22 cellular contexts compared by ENCODE assay signal in genomic region chr16:129075-129474, GRCh38. TPM values are rescaled to one million over a fixed set of nuclear protein-coding genes. Genes with fewer than 3 reads are reported as not detected.
A peak's percentile ranks its signal among the peaks of the same experiment; 100 is the strongest.
DNase-seq lines count a peak whose midpoint lies in the region; ATAC-seq and TF ChIP-seq lines count a peak whose summit lies in the region.
"Had no signal": no experiment of that assay in that cellular context is flagged by ENCODE, and none has a peak within 500 bp of the region (broad histone marks: within the 10 kb centered on the region; RNA-seq: fewer than 3 reads in every experiment).

No MANE protein-coding gene starts in this region.

- H3K79me2 ChIP-seq in DND-41 (ENCODE audit: insufficient read depth, low read length): peaks cover 65% of the 10 kb centered on the region

- intact Hi-C loops in activated CD8-positive, alpha-beta T cell treated with anti-CD3 and anti-CD28 coated beads for 36 hours (cut with micrococcal nuclease): no loop called here
- intact Hi-C loops in natural killer cell (cut with micrococcal nuclease): no loop called here

- peaks cover 5% of the 10 kb centered on the region for H3K36me3 ChIP-seq in CD4-positive, CD25-positive, alpha-beta regulatory T cell (ENCODE audit: control insufficient read depth, insufficient read depth, low read length)
- peaks cover 8% of the 10 kb centered on the region; the same call in 1 of the 2 replicates for H3K36me3 ChIP-seq in DND-41 (ENCODE audit: insufficient read depth, low read length)

- no peak overlapping the region for H2AFZ ChIP-seq in DND-41 (ENCODE audit: low read depth, low read length)

- peak overlapping the region; percentile 35 to 68 (median 59) for H3K27ac Mint-ChIP-seq in CD4-positive, CD25-positive, alpha-beta regulatory T cell
- H3K27ac Mint-ChIP-seq in activated CD8-positive, alpha-beta T cell treated with anti-CD3 and anti-CD28 coated beads for 36 hours: peak overlapping the region; percentile 3
- peak overlapping the region; percentile 76 to 85 for H3K27ac Mint-ChIP-seq in natural killer cell

- H3K27me3 ChIP-seq in CD4-positive, CD25-positive, alpha-beta regulatory T cell (ENCODE audit: control insufficient read depth, insufficient read depth, low read length): no peaks in the 10 kb centered on the region
- no peaks in the 10 kb centered on the region for H3K27me3 ChIP-seq in DND-41 (ENCODE audit: insufficient read depth, low read length, poor library complexity)
- H3K27me3 ChIP-seq: BLaER1 had no signal

- POLR2A ChIA-PET in activated CD8-positive, alpha-beta T cell treated with anti-CD3 and anti-CD28 coated beads for 36 hours (lab: Charles Lee): interaction anchor here (1.5 kb wide), 1 partner anchor 90 kb away, joined by 4 read pairs; no protein-coding TSS in a partner anchor

- no peaks in the 10 kb centered on the region for H3K9me3 ChIP-seq in CD4-positive, CD25-positive, alpha-beta regulatory T cell (ENCODE audit: control insufficient read depth in 2 of 2, low read length in 2 of 2)
- H3K9me3 ChIP-seq in DND-41 (ENCODE audit: insufficient read depth, low read length, severe bottlenecking): no peaks in the 10 kb centered on the region
- H3K9me3 ChIP-seq: BLaER1, HAP-1 had no signal

- no peak for ATAC-seq in CD4-positive, CD25-positive, alpha-beta regulatory T cell (ENCODE audit: low read depth in 2 of 2)
- peak; percentile 76 for ATAC-seq in DND-41 (ENCODE audit: insufficient read depth, low read depth)
- ATAC-seq in activated CD8-positive, alpha-beta T cell treated with anti-CD3 and anti-CD28 coated beads for 36 hours: peak; percentile 74
- ATAC-seq in natural killer cell: peak; percentile 44 to 53 (median 51)
- ATAC-seq in GM21619 (IDR thresholded peaks at IDR 0.05; ENCODE audit: unreplicated experiment): no peak
- ATAC-seq in HG02870 (IDR thresholded peaks at IDR 0.05; ENCODE audit: unreplicated experiment): no peak

- H3K4me3 Mint-ChIP-seq in CD4-positive, CD25-positive, alpha-beta regulatory T cell: no peak overlapping the region
- H3K4me3 Mint-ChIP-seq in activated CD8-positive, alpha-beta T cell treated with anti-CD3 and anti-CD28 coated beads for 36 hours: no peak overlapping the region
- no peak overlapping the region for H3K4me3 Mint-ChIP-seq in natural killer cell

- H3K9ac ChIP-seq in DND-41 (ENCODE audit: low read depth, low read length): no peak overlapping the region
- H3K9ac ChIP-seq: BLaER1 had no signal

- no peaks in the 10 kb centered on the region for H3K27me3 Mint-ChIP-seq in CD4-positive, CD25-positive, alpha-beta regulatory T cell
- no peaks in the 10 kb centered on the region for H3K27me3 Mint-ChIP-seq in activated CD8-positive, alpha-beta T cell treated with anti-CD3 and anti-CD28 coated beads for 36 hours
- no peaks in the 10 kb centered on the region for H3K27me3 Mint-ChIP-seq in natural killer cell (ENCODE audit: low read depth in 2 of 2)

- DNase-seq in CD4-positive, CD25-positive, alpha-beta regulatory T cell: no peak
- DNase-seq in DND-41: peak; percentile 31
- peak; percentile 26 for DNase-seq in activated CD8-positive, alpha-beta T cell treated with anti-CD3 and anti-CD28 coated beads for 36 hours
- DNase-seq in natural killer cell: no peak
- no peak for DNase-seq in mucosa of gallbladder (ENCODE audit: low spot score)
- DNase-seq in NCI-H187 treated with DMSO at 0.1 percent for 48 hours (lab: John Stamatoyannopoulos, UW): no peak
- DNase-seq: IMR-90; Kasumi-1; MM.1S; NCI-H1092; NCI-H1436 treated with DMSO at 0.1 percent for 48 hours; NCI-H2029 treated with DMSO at 0.1 percent for 48 hours; NCI-H2171; NCI-H446; NCI-H526 treated with DMSO at 0.1 percent for 48 hours; NK-92 treated with Interleukin-12 subunit alpha and Interleukin-12 subunit beta, amount 100 ng/mL, for 24 hours; Right ventricle myocardium superior had no signal

- no peaks in the 10 kb centered on the region for H3K9me3 Mint-ChIP-seq in CD4-positive, CD25-positive, alpha-beta regulatory T cell
- H3K9me3 Mint-ChIP-seq in activated CD8-positive, alpha-beta T cell treated with anti-CD3 and anti-CD28 coated beads for 36 hours: no peaks in the 10 kb centered on the region
- no peaks in the 10 kb centered on the region for H3K9me3 Mint-ChIP-seq in natural killer cell

- TF ChIP-seq CTCF in DND-41 (IDR thresholded peaks at IDR 0.05; ENCODE audit: borderline replicate concordance, extremely low read depth, low read length, poor library complexity, severe bottlenecking): no peak
- TF ChIP-seq CTCF in activated CD8-positive, alpha-beta T cell treated with anti-CD3 and anti-CD28 coated beads for 36 hours (IDR thresholded peaks at IDR 0.05): no peak
- no peak for TF ChIP-seq CTCF in natural killer cell (IDR thresholded peaks at IDR 0.05)

- no peaks in the 10 kb centered on the region for H3K4me1 ChIP-seq in CD4-positive, CD25-positive, alpha-beta regulatory T cell (ENCODE audit: control insufficient read depth, insufficient read depth, low read length, poor library complexity, severe bottlenecking)
- H3K4me1 ChIP-seq in DND-41 (ENCODE audit: insufficient read depth, low read length): no peaks in the 10 kb centered on the region; the same call in 1 of the 2 replicates
- H3K4me1 ChIP-seq: BLaER1 had no signal

- peaks cover 8% of the 10 kb centered on the region for H3K36me3 Mint-ChIP-seq in CD4-positive, CD25-positive, alpha-beta regulatory T cell
- H3K36me3 Mint-ChIP-seq in activated CD8-positive, alpha-beta T cell treated with anti-CD3 and anti-CD28 coated beads for 36 hours (ENCODE audit: low read depth): peaks cover 4% of the 10 kb centered on the region
- no peaks in the 10 kb centered on the region for H3K36me3 Mint-ChIP-seq in natural killer cell

- no peak overlapping the region for H3K4me2 ChIP-seq in DND-41 (ENCODE audit: insufficient read depth, low read length)
- H3K4me2 ChIP-seq: BLaER1 had no signal

- no peak overlapping the region for H3K4me3 ChIP-seq in CD4-positive, CD25-positive, alpha-beta regulatory T cell (ENCODE audit: low read depth, low read length)
- no peak overlapping the region for H3K4me3 ChIP-seq in DND-41 (ENCODE audit: low read depth in 1 of 2, low read length in 2 of 2)
- H3K4me3 ChIP-seq: BLaER1, HAP-1 had no signal

- CTCF ChIA-PET in activated CD8-positive, alpha-beta T cell treated with anti-CD3 and anti-CD28 coated beads for 36 hours (lab: Charles Lee): interaction anchor here (0.6 to 5.9 kb wide), 3 partner anchors 11 to 28 kb away, joined by 3 to 27 read pairs (median 3); no protein-coding TSS in a partner anchor

- no peak overlapping the region for H3K27ac ChIP-seq in CD4-positive, CD25-positive, alpha-beta regulatory T cell (ENCODE audit: insufficient read depth, low read length, poor library complexity, severe bottlenecking)
- H3K27ac ChIP-seq in DND-41 (ENCODE audit: low read length): no peak overlapping the region
- H3K27ac ChIP-seq: BLaER1 had no signal

- H4K20me1 ChIP-seq in DND-41 (ENCODE audit: insufficient read depth, low read length): peaks cover 32% of the 10 kb centered on the region; the same call in 1 of the 2 replicates

- peaks cover 4 to 28% (median 20%) of the 10 kb centered on the region in 4 donors for H3K4me1 Mint-ChIP-seq in CD4-positive, CD25-positive, alpha-beta regulatory T cell
- peaks cover 31% of the 10 kb centered on the region for H3K4me1 Mint-ChIP-seq in activated CD8-positive, alpha-beta T cell treated with anti-CD3 and anti-CD28 coated beads for 36 hours (ENCODE audit: low read depth)
- peaks cover 45 to 52% of the 10 kb centered on the region in 2 donors for H3K4me1 Mint-ChIP-seq in natural killer cell

RNA-seq across cellular contexts. Expression of gene NPRL3, which starts 9.4 kb away (rescaled TPM):
- total RNA-seq in CD4-positive, CD25-positive, alpha-beta regulatory T cell: 23.1 TPM
- 1 to 10 TPM; 6.5 to 9.2 (median 8.2) TPM for polyA plus RNA-seq in CD4-positive, CD25-positive, alpha-beta regulatory T cell
- total RNA-seq in activated CD8-positive, alpha-beta T cell treated with anti-CD3 and anti-CD28 coated beads for 36 hours: 10 to 100 TPM; 40.7 to 40.9 TPM
- total RNA-seq in natural killer cell (10 to 100 TPM; 44.8 to 62.1 (median 55.7) TPM), mucosa of gallbladder (29.5 TPM)

RNA-seq across cellular contexts. Expression of gene HBZ, which starts 23.4 kb away (rescaled TPM):
- total RNA-seq in CD4-positive, CD25-positive, alpha-beta regulatory T cell: not detected
- not detected for polyA plus RNA-seq in CD4-positive, CD25-positive, alpha-beta regulatory T cell
- not detected for total RNA-seq in activated CD8-positive, alpha-beta T cell treated with anti-CD3 and anti-CD28 coated beads for 36 hours
- total RNA-seq in natural killer cell: not detected
- total RNA-seq in mucosa of gallbladder: 0.95 TPM
- total RNA-seq: A673, IMR-90, Right ventricle myocardium superior had no signal
- polyA plus RNA-seq: IMR-90 had no signal

RNA-seq across cellular contexts. Expression of gene HBM, which starts 36.7 kb away (rescaled TPM):
- total RNA-seq in CD4-positive, CD25-positive, alpha-beta regulatory T cell: not detected
- not detected for polyA plus RNA-seq in CD4-positive, CD25-positive, alpha-beta regulatory T cell
- total RNA-seq in activated CD8-positive, alpha-beta T cell treated with anti-CD3 and anti-CD28 coated beads for 36 hours: not detected
- total RNA-seq in natural killer cell: not detected
- not detected for total RNA-seq in mucosa of gallbladder
- total RNA-seq: A673, IMR-90, Right ventricle myocardium superior had no signal
- polyA plus RNA-seq: IMR-90 had no signal

RNA-seq across cellular contexts. Expression of gene HBA2, which starts 43.6 kb away (rescaled TPM):
- total RNA-seq in CD4-positive, CD25-positive, alpha-beta regulatory T cell: 0.86 TPM
- 1 to 10 TPM in 1 of 4 donors, under 1 TPM in 2, not detected in 1; 0.41 to 1.2 (median 0.99) TPM for polyA plus RNA-seq in CD4-positive, CD25-positive, alpha-beta regulatory T cell
- total RNA-seq in activated CD8-positive, alpha-beta T cell treated with anti-CD3 and anti-CD28 coated beads for 36 hours: not detected
- total RNA-seq in natural killer cell (1 to 10 TPM in 2 of 3 donors, not detected in 1; 3.2 to 9.9 TPM), mucosa of gallbladder (30.0 TPM)
- total RNA-seq: IMR-90 had no signal
- polyA plus RNA-seq: IMR-90 had no signal

RNA-seq across cellular contexts. Expression of gene HBA1, which starts 47.4 kb away (rescaled TPM):
- not detected for total RNA-seq in CD4-positive, CD25-positive, alpha-beta regulatory T cell
- under 1 TPM in 1 of 4 donors, not detected in 3; 0.41 TPM for polyA plus RNA-seq in CD4-positive, CD25-positive, alpha-beta regulatory T cell
- not detected for total RNA-seq in activated CD8-positive, alpha-beta T cell treated with anti-CD3 and anti-CD28 coated beads for 36 hours
- total RNA-seq in natural killer cell (10 to 100 TPM in 1 of 3 donors, not detected in 2; 16.9 TPM), mucosa of gallbladder (54.8 TPM)
- total RNA-seq: IMR-90 had no signal

Comparison
In these comparisons a context has a peak if more than half of its experiments do, and no peak if none do; other contexts are left out.
1. ATAC-seq: peak in DND-41 (single experiment), activated CD8-positive, alpha-beta T cell treated with anti-CD3 and anti-CD28 coated beads for 36 hours (single experiment) and natural killer cell (3 of 3); none in CD4-positive, CD25-positive, alpha-beta regulatory T cell (0 of 2), GM21619 (single experiment) and HG02870 (single experiment).
2. DNase-seq: peak in DND-41 (single experiment) and activated CD8-positive, alpha-beta T cell treated with anti-CD3 and anti-CD28 coated beads for 36 hours (single experiment); none in CD4-positive, CD25-positive, alpha-beta regulatory T cell (0 of 3), natural killer cell (single experiment), mucosa of gallbladder (single experiment) and NCI-H187 treated with DMSO at 0.1 percent for 48 hours (single experiment).
3. H3K27ac Mint-ChIP-seq: peak in every context shown above with its lines; median percentile 80 in natural killer cell; 59 in CD4-positive, CD25-positive, alpha-beta regulatory T cell; 3 in activated CD8-positive, alpha-beta T cell treated with anti-CD3 and anti-CD28 coated beads for 36 hours.